19 cellular contexts compared by ENCODE assay signal in genomic region chr18:54882318-54882717, GRCh38. TPM values are rescaled to one million over a fixed set of nuclear protein-coding genes. Genes with fewer than 3 reads are reported as not detected.
DNase-seq lines count a peak whose midpoint lies in the region; ATAC-seq and TF ChIP-seq lines count a peak whose summit lies in the region.
"Had no signal": no experiment of that assay in that cellular context is flagged by ENCODE, and none has a peak within 500 bp of the region (broad histone marks: within the 10 kb centered on the region; RNA-seq: fewer than 3 reads in every experiment).

No MANE protein-coding gene starts in this region.

- H3K79me2 ChIP-seq in H9 (ENCODE audit: insufficient read depth, low read length): no peaks in the 10 kb centered on the region
- H3K79me2 ChIP-seq in neural progenitor cell (ENCODE audit: low read depth): no peaks in the 10 kb centered on the region

- H3K23me2 ChIP-seq in H9 (ENCODE audit: insufficient read length, low read depth, low read length, poor library complexity, severe bottlenecking): no peaks in the 10 kb centered on the region

- H4K8ac ChIP-seq in H9 (replicated peaks; ENCODE audit: insufficient read length, low read depth, low read length): no peak overlapping the region

- peaks cover 9% of the 10 kb centered on the region; the same call in 1 of the 2 replicates for H3K27me3 Mint-ChIP-seq in H9 (ENCODE audit: low read depth)
- H3K27me3 Mint-ChIP-seq in endodermal cell (ENCODE audit: insufficient read depth): peaks cover 3% of the 10 kb centered on the region
- peaks cover 2% of the 10 kb centered on the region for H3K27me3 Mint-ChIP-seq in neural progenitor cell (ENCODE audit: insufficient read depth, low read depth)
- H3K27me3 Mint-ChIP-seq: B cell; CD4-positive, alpha-beta memory T cell; CD4-positive, CD25-positive, alpha-beta regulatory T cell; CD8-positive, alpha-beta memory T cell had no signal

- H4K91ac ChIP-seq in H9 (ENCODE audit: insufficient read length, low read depth, low read length): no peak overlapping the region

- H3K36me3 Mint-ChIP-seq in H9 (ENCODE audit: insufficient read depth in 1 of 3, low read depth in 3 of 3) (no peaks in the 10 kb centered on the region), endodermal cell (ENCODE audit: low read depth) (no peaks in the 10 kb centered on the region), neural progenitor cell (no peaks in the 10 kb centered on the region)
- H3K36me3 Mint-ChIP-seq in stimulated activated effector memory CD8-positive, alpha-beta T cell treated with anti-CD3 and anti-CD28 coated beads, Interleukin-12 subunit alpha, Interleukin-12 subunit beta, amount 100 ng/mL, for 72 hours: peaks cover 6% of the 10 kb centered on the region
- H3K36me3 Mint-ChIP-seq: CD14-positive monocyte; CD4-positive, CD25-positive, alpha-beta regulatory T cell had no signal

- H2BK20ac ChIP-seq in H9 (ENCODE audit: low read depth, low read length, poor library complexity, severe bottlenecking): peak overlapping the region; percentile 90

- no peak overlapping the region for H3K27ac ChIP-seq in BLaER1
- H3K27ac ChIP-seq in H9 (ENCODE audit: insufficient read length, low read depth, low read length): no peak overlapping the region
- H3K27ac ChIP-seq in endodermal cell (ENCODE audit: low read depth, low read length): no peak overlapping the region
- H3K27ac ChIP-seq in neural progenitor cell: no peak overlapping the region
- H3K27ac ChIP-seq: 22Rv1, A549 had no signal

- H3K56ac ChIP-seq in H9 (ENCODE audit: insufficient read length, low read depth, low read length): no peak overlapping the region

- H3K36me3 ChIP-seq in BLaER1 (no peaks in the 10 kb centered on the region), endodermal cell (ENCODE audit: control insufficient read depth, insufficient read depth, low read length) (no peaks in the 10 kb centered on the region), neural progenitor cell (no peaks in the 10 kb centered on the region)

- H2BK12ac ChIP-seq in H9 (ENCODE audit: insufficient read length, low read depth, low read length): no peak overlapping the region

- no peak for ATAC-seq in stimulated activated effector memory CD8-positive, alpha-beta T cell treated with anti-CD3 and anti-CD28 coated beads, Interleukin-12 subunit alpha, Interleukin-12 subunit beta, amount 100 ng/mL, for 72 hours
- no peak for ATAC-seq in HG02571 (IDR thresholded peaks at IDR 0.05; ENCODE audit: unreplicated experiment)
- ATAC-seq: A549 had no signal

- H4K5ac ChIP-seq in H9 (ENCODE audit: insufficient read length, low read depth, low read length): no peak overlapping the region

- H3F3A ChIP-seq in neural progenitor cell (ENCODE audit: low read depth): no peaks in the 10 kb centered on the region

- no peak overlapping the region for H3K14ac ChIP-seq in H9 (ENCODE audit: insufficient read depth, low read length)

- no peak overlapping the region for H3K27ac Mint-ChIP-seq in H9
- no peak overlapping the region for H3K27ac Mint-ChIP-seq in endodermal cell
- no peak overlapping the region for H3K27ac Mint-ChIP-seq in neural progenitor cell
- no peak overlapping the region for H3K27ac Mint-ChIP-seq in stimulated activated effector memory CD8-positive, alpha-beta T cell treated with anti-CD3 and anti-CD28 coated beads, Interleukin-12 subunit alpha, Interleukin-12 subunit beta, amount 100 ng/mL, for 72 hours
- H3K27ac Mint-ChIP-seq: B cell; CD14-positive monocyte; CD4-positive, CD25-positive, alpha-beta regulatory T cell; CD8-positive, alpha-beta memory T cell had no signal

- no peak overlapping the region for H2AK5ac ChIP-seq in H9 (ENCODE audit: insufficient read length, low read length)

- H3K4me2 ChIP-seq in BLaER1 (peak overlapping the region; percentile 21; the same call in 1 of the 2 replicates), H9 (ENCODE audit: insufficient read depth, insufficient read length, low read length) (no peak overlapping the region), neural progenitor cell (peak overlapping the region; percentile 29)
- H3K4me2 ChIP-seq: A549 had no signal

- H3K4ac ChIP-seq in H9 (ENCODE audit: low read depth, low read length): no peak overlapping the region

- H4K20me1 ChIP-seq in BLaER1 (no peaks in the 10 kb centered on the region), H9 (ENCODE audit: control insufficient read depth, insufficient read depth, insufficient read length) (no peaks in the 10 kb centered on the region), neural progenitor cell (ENCODE audit: low read depth) (no peaks in the 10 kb centered on the region)

- H3K9me3 ChIP-seq in BLaER1: no peaks in the 10 kb centered on the region
- H3K9me3 ChIP-seq in H9 (ENCODE audit: control insufficient read depth, low read depth, low read length): no peaks in the 10 kb centered on the region
- no peaks in the 10 kb centered on the region for H3K9me3 ChIP-seq in endodermal cell (ENCODE audit: control insufficient read depth, low read length)
- H3K9me3 ChIP-seq in neural progenitor cell (ENCODE audit: low read depth): no peaks in the 10 kb centered on the region
- H3K9me3 ChIP-seq: A549 had no signal

- no peak overlapping the region for H3K4me3 ChIP-seq in BLaER1
- H3K4me3 ChIP-seq in endodermal cell (ENCODE audit: low read length): no peak overlapping the region
- no peak overlapping the region for H3K4me3 ChIP-seq in neural progenitor cell
- H3K4me3 ChIP-seq: A549 had no signal

- no peak overlapping the region for H3K4me3 Mint-ChIP-seq in H9
- no peak overlapping the region for H3K4me3 Mint-ChIP-seq in endodermal cell
- H3K4me3 Mint-ChIP-seq in neural progenitor cell: no peak overlapping the region
- H3K4me3 Mint-ChIP-seq in stimulated activated effector memory CD8-positive, alpha-beta T cell treated with anti-CD3 and anti-CD28 coated beads, Interleukin-12 subunit alpha, Interleukin-12 subunit beta, amount 100 ng/mL, for 72 hours: no peak overlapping the region
- H3K4me3 Mint-ChIP-seq: B cell; CD14-positive monocyte; CD4-positive, alpha-beta memory T cell; CD4-positive, CD25-positive, alpha-beta regulatory T cell; CD8-positive, alpha-beta memory T cell had no signal

- H3K4me1 Mint-ChIP-seq in H9 (peaks cover 3% of the 10 kb centered on the region in 2 experiments), endodermal cell (peaks cover 43% of the 10 kb centered on the region), neural progenitor cell (peaks cover 33% of the 10 kb centered on the region)
- H3K4me1 Mint-ChIP-seq in stimulated activated effector memory CD8-positive, alpha-beta T cell treated with anti-CD3 and anti-CD28 coated beads, Interleukin-12 subunit alpha, Interleukin-12 subunit beta, amount 100 ng/mL, for 72 hours: no peaks in the 10 kb centered on the region
- H3K4me1 Mint-ChIP-seq: B cell; CD14-positive monocyte; CD4-positive, CD25-positive, alpha-beta regulatory T cell; CD8-positive, alpha-beta memory T cell had no signal

- H3K23ac ChIP-seq in H9 (ENCODE audit: insufficient read length, low read depth, low read length): no peak overlapping the region

- H3K27me3 ChIP-seq in BLaER1 (no peaks in the 10 kb centered on the region), H9 (ENCODE audit: insufficient read depth, low read length) (no peaks in the 10 kb centered on the region), endodermal cell (ENCODE audit: control insufficient read depth, insufficient read depth, low read length, poor library complexity, severe bottlenecking) (no peaks in the 10 kb centered on the region), neural progenitor cell (no peaks in the 10 kb centered on the region)

- H2AFZ ChIP-seq in H9 (ENCODE audit: low read length) (no peak overlapping the region), neural progenitor cell (replicated peaks) (no peak overlapping the region)

- H2BK15ac ChIP-seq in H9 (ENCODE audit: low read depth, low read length): no peak overlapping the region

- no peak overlapping the region for H3T11ph ChIP-seq in H9 (ENCODE audit: low read length)

- no peak overlapping the region for H3K18ac ChIP-seq in H9 (ENCODE audit: insufficient read length, low read depth, low read length)

- H2BK120ac ChIP-seq in H9 (ENCODE audit: low read depth, low read length, poor library complexity, severe bottlenecking): no peak overlapping the region

- no peak for DNase-seq in H9
- DNase-seq in endodermal cell: peak; percentile 51
- peak; percentile 7 for DNase-seq in neural progenitor cell (ENCODE audit: low spot score)
- no peak for DNase-seq in stimulated activated effector memory CD8-positive, alpha-beta T cell treated with anti-CD3 and anti-CD28 coated beads, Interleukin-12 subunit alpha, Interleukin-12 subunit beta, amount 100 ng/mL, for 72 hours (ENCODE audit: low spot score in 2 of 2)
- no peak for DNase-seq in retina
- DNase-seq: AML-193; C1 segment of cervical spinal cord; CD4-positive, alpha-beta memory T cell; CD4-positive, CD25-positive, alpha-beta regulatory T cell; CD8-positive, alpha-beta memory T cell; COR-L47; DMS79 treated with DMSO at 0.1 percent for 48 hours; GF-D8 had no signal

- no peak overlapping the region for H2BK5ac ChIP-seq in H9 (ENCODE audit: insufficient read length, low read length)

- no peaks in the 10 kb centered on the region; a peak in 1 of 5 replicates for H3K9me3 Mint-ChIP-seq in H9
- peaks cover 9% of the 10 kb centered on the region for H3K9me3 Mint-ChIP-seq in endodermal cell
- peaks cover 3% of the 10 kb centered on the region for H3K9me3 Mint-ChIP-seq in neural progenitor cell
- H3K9me3 Mint-ChIP-seq in stimulated activated effector memory CD8-positive, alpha-beta T cell treated with anti-CD3 and anti-CD28 coated beads, Interleukin-12 subunit alpha, Interleukin-12 subunit beta, amount 100 ng/mL, for 72 hours: no peaks in the 10 kb centered on the region

- no peaks in the 10 kb centered on the region for H3K79me1 ChIP-seq in H9 (ENCODE audit: insufficient read depth, low read depth, low read length, poor library complexity, severe bottlenecking)

- no peak overlapping the region for H3K9ac ChIP-seq in BLaER1
- H3K9ac ChIP-seq in H9 (ENCODE audit: extremely low read depth, insufficient read length, low read length): no peak overlapping the region
- no peak overlapping the region for H3K9ac ChIP-seq in endodermal cell (ENCODE audit: extremely low read depth, low read length, poor library complexity, severe bottlenecking)
- H3K9ac ChIP-seq in neural progenitor cell: no peak overlapping the region

- TF ChIP-seq CTCF in H9 (conservative IDR thresholded peaks at IDR 0.05): no peak
- TF ChIP-seq CTCF in endodermal cell (conservative IDR thresholded peaks at IDR 0.05): no peak
- TF ChIP-seq CTCF in neural progenitor cell (IDR thresholded peaks at IDR 0.05): no peak

- WGBS in H9 (ENCODE audit: extremely low coverage, insufficient read length, low lambda C conversion rate): no CpG with 5 or more reads among the region's 4 CpGs
- WGBS in endodermal cell (ENCODE audit: insufficient coverage in 1 of 2, insufficient read length in 1 of 2), 2 experiments: 60 to 64% methylated on average over 3 to 4 of the region's 4 CpGs

- H3K4me1 ChIP-seq in BLaER1 (peaks cover 9% of the 10 kb centered on the region), H9 (ENCODE audit: insufficient read depth, low read length) (no peaks in the 10 kb centered on the region), endodermal cell (ENCODE audit: control insufficient read depth, insufficient read depth, low read length) (peaks cover 23% of the 10 kb centered on the region), neural progenitor cell (peaks cover 18% of the 10 kb centered on the region)

RNA-seq across cellular contexts. Expression of gene RAB27B, which starts 54.0 kb away (rescaled TPM):
- total RNA-seq in H9 (2021) (0.15 and 0.24 TPM in 2 replicates), endodermal cell (under 1 TPM; 0.40 to 0.99 TPM), neural progenitor cell (ENCODE audit: low replicate concordance) (0.43 and 5.0 TPM in 2 replicates)
- polyA plus RNA-seq in endodermal cell (2013, experiment 1 of 2): 0.25 TPM
- polyA plus RNA-seq in endodermal cell (2013, experiment 2 of 2): 0.29 TPM

Comparison
In these comparisons a context has a peak if more than half of its experiments do, and no peak if none do; other contexts are left out.
1. DNase-seq: peak in endodermal cell (single experiment) and neural progenitor cell (single experiment); none in H9 (single experiment), stimulated activated effector memory CD8-positive, alpha-beta T cell treated with anti-CD3 and anti-CD28 coated beads, Interleukin-12 subunit alpha, Interleukin-12 subunit beta, amount 100 ng/mL, for 72 hours (0 of 2) and retina (single experiment).